ENCODE assay signal across 1 cellular context in genomic region chr5:180343110-180343845, GRCh38.
TF ChIP-seq lines count a peak whose summit lies in the region.

No MANE protein-coding gene starts in this region.

TF ChIP-seq in H1, 55 proteins besides CTCF, POLR2A, EP300 and RAD21:
- TF ChIP-seq HDAC2 (IDR thresholded peaks at IDR 0.05; ENCODE audit: borderline replicate concordance in 1 of 2, low read depth in 2 of 2, low read length in 2 of 2) (peak in 1 of 2 experiments; percentile 46; a peak in 1 of 4 replicates), POU5F1 (IDR thresholded peaks at IDR 0.05; ENCODE audit: low read depth, low read length) (0 out of 2 replicates have a peak, but pooled peaks have one; percentile 61), ASH2L (IDR thresholded peaks at IDR 0.05; ENCODE audit: low read length) (peak; percentile 94), JUN (IDR thresholded peaks at IDR 0.05; ENCODE audit: low read depth, low read length) (0 out of 2 replicates have a peak, but pooled peaks have one; percentile 8), RBBP5 (IDR thresholded peaks at IDR 0.05; ENCODE audit: borderline replicate concordance, low read depth, low read length) (no peak), TAF1 (IDR thresholded peaks at IDR 0.05; ENCODE audit: low read depth, low read length) (0 out of 2 replicates have a peak, but pooled peaks have one; percentile 19), TBP (IDR thresholded peaks at IDR 0.05; ENCODE audit: low read depth, low read length) (0 out of 2 replicates have a peak, but pooled peaks have one; percentile 8), E2F6 (IDR thresholded peaks at IDR 0.05) (0 out of 2 replicates have a peak, but pooled peaks have one; percentile 23), TEAD4 (IDR thresholded peaks at IDR 0.05; ENCODE audit: low read depth, low read length) (peak; percentile 75; the same call in 1 of the 2 replicates), GABPA (IDR thresholded peaks at IDR 0.05; ENCODE audit: borderline replicate concordance, insufficient read depth, low read length) (no peak), NANOG (IDR thresholded peaks at IDR 0.05; ENCODE audit: insufficient read depth, low read depth, low read length, poor library complexity, severe bottlenecking) (peak; percentile 6), TCF12 (IDR thresholded peaks at IDR 0.05; ENCODE audit: low read depth, low read length) (0 out of 2 replicates have a peak, but pooled peaks have one; percentile 35), EZH2 (IDR thresholded peaks at IDR 0.05; ENCODE audit: low read depth, low read length, severe bottlenecking) (no peak), KDM1A (IDR thresholded peaks at IDR 0.05; ENCODE audit: borderline replicate concordance, low read length) (0 out of 2 replicates have a peak, but pooled peaks have one; percentile 11), POLR2AphosphoS5 (IDR thresholded peaks at IDR 0.05; ENCODE audit: low read depth, low read length) (peak; percentile 56), SP1 (IDR thresholded peaks at IDR 0.05; ENCODE audit: low read depth, low read length) (0 out of 2 replicates have a peak, but pooled peaks have one; percentile 61), EGR1 (IDR thresholded peaks at IDR 0.05; ENCODE audit: borderline replicate concordance, low read depth, low read length) (no peak)
TF ChIP-seq in H1: peak in this region for 13.
